In genomic region chr2:3303583-3304406, GRCh38 we compare ENCODE assay signal across 1 cellular context.
TF ChIP-seq lines count a peak whose summit lies in the region.

No MANE protein-coding gene starts in this region.

TF ChIP-seq in HepG2, 621 proteins besides CTCF, POLR2A, EP300 and RAD21 (continued from another document and continues in another):
- peak; percentile 79 for TF ChIP-seq ZNF687 (CRISPR knock-in tag; IDR thresholded peaks at IDR 0.05)
- TF ChIP-seq ZNF574 (CRISPR knock-in tag; IDR thresholded peaks at IDR 0.05) = peak; percentile 47; the same call in 1 of the 2 replicates
- TF ChIP-seq CHCHD3 (CRISPR knock-in tag; IDR thresholded peaks at IDR 0.05) = 0 out of 2 replicates have a peak, but pooled peaks have one; percentile 3
- TF ChIP-seq ZNF280B (CRISPR knock-in tag; IDR thresholded peaks at IDR 0.05; ENCODE audit: borderline replicate concordance) = peak; percentile 29; the same call in 1 of the 2 replicates
- no peak for TF ChIP-seq ZNF724P (CRISPR knock-in tag; IDR thresholded peaks at IDR 0.05; ENCODE audit: borderline replicate concordance)
- peak; percentile 65 for TF ChIP-seq PPARG (CRISPR knock-in tag; conservative IDR thresholded peaks at IDR 0.05)
- no peak for TF ChIP-seq TCF7L2 (IDR thresholded peaks at IDR 0.05; ENCODE audit: low read depth, low read length)
- TF ChIP-seq MXD4 (CRISPR knock-in tag; IDR thresholded peaks at IDR 0.05) = peak; percentile 88
- TF ChIP-seq TRIM24 (CRISPR knock-in tag; IDR thresholded peaks at IDR 0.05) = no peak
- no peak for TF ChIP-seq KLF11 (CRISPR knock-in tag; IDR thresholded peaks at IDR 0.05)
- no peak for TF ChIP-seq ZNF234 (CRISPR knock-in tag; conservative IDR thresholded peaks at IDR 0.05)
- TF ChIP-seq MXD3 (CRISPR knock-in tag; IDR thresholded peaks at IDR 0.05) = no peak
- TF ChIP-seq HMGXB4 (CRISPR knock-in tag; IDR thresholded peaks at IDR 0.05; ENCODE audit: borderline replicate concordance in 1 of 2, low read depth in 1 of 2) = peak; percentile 59 to 78; a peak in 3 of 4 replicates
- no peak for TF ChIP-seq ZNF746 (CRISPR knock-in tag; IDR thresholded peaks at IDR 0.05)
- no peak for TF ChIP-seq PLRG1 (conservative IDR thresholded peaks at IDR 0.05)
- TF ChIP-seq ZMYM4 (CRISPR knock-in tag; IDR thresholded peaks at IDR 0.05) = peak; percentile 68
- TF ChIP-seq HDAC1 (CRISPR knock-in tag; IDR thresholded peaks at IDR 0.05) = peak; percentile 69
- 0 out of 2 replicates have a peak, but pooled peaks have one; percentile 31 for TF ChIP-seq MAZ (IDR thresholded peaks at IDR 0.05; ENCODE audit: borderline replicate concordance, low read depth, low read length)
- 0 out of 2 replicates have a peak, but pooled peaks have one; percentile 40 for TF ChIP-seq MAZ (CRISPR knock-in tag; IDR thresholded peaks at IDR 0.05; ENCODE audit: low read depth)
- peak; percentile 50; the same call in 1 of the 2 replicates for TF ChIP-seq ELF3 (CRISPR knock-in tag; IDR thresholded peaks at IDR 0.05)
- TF ChIP-seq ARHGAP35 (CRISPR knock-in tag; IDR thresholded peaks at IDR 0.05; ENCODE audit: borderline replicate concordance) = 0 out of 2 replicates have a peak, but pooled peaks have one; percentile 8
- TF ChIP-seq NR2C2 (CRISPR knock-in tag; IDR thresholded peaks at IDR 0.05; ENCODE audit: borderline replicate concordance) = 0 out of 2 replicates have a peak, but pooled peaks have one; percentile 41
- TF ChIP-seq ZSCAN20 (CRISPR knock-in tag; IDR thresholded peaks at IDR 0.05; ENCODE audit: borderline replicate concordance) = no peak
- peak; percentile 43; the same call in 1 of the 2 replicates for TF ChIP-seq ZBTB25 (CRISPR knock-in tag; IDR thresholded peaks at IDR 0.05)
- TF ChIP-seq ZNF777 (CRISPR knock-in tag; IDR thresholded peaks at IDR 0.05) = no peak
- TF ChIP-seq BCL3 (CRISPR knock-in tag; IDR thresholded peaks at IDR 0.05) = no peak
- no peak for TF ChIP-seq SRSF9 (IDR thresholded peaks at IDR 0.05; ENCODE audit: borderline replicate concordance, insufficient read depth, low read depth, low read length, poor library complexity, severe bottlenecking)
- TF ChIP-seq ZBTB44 (CRISPR knock-in tag; IDR thresholded peaks at IDR 0.05) = no peak
- no peak for TF ChIP-seq NCOA1 (CRISPR knock-in tag; IDR thresholded peaks at IDR 0.05)
- no peak for TF ChIP-seq ZNF850 (CRISPR knock-in tag; conservative IDR thresholded peaks at IDR 0.05)
- peak; percentile 80 for TF ChIP-seq GATAD2A (CRISPR knock-in tag; IDR thresholded peaks at IDR 0.05)
- peak; percentile 57; the same call in 1 of the 2 replicates for TF ChIP-seq ZFX (CRISPR knock-in tag; IDR thresholded peaks at IDR 0.05; ENCODE audit: low read depth)
- peak; percentile 56; the same call in 1 of the 2 replicates for TF ChIP-seq ARID4A (CRISPR knock-in tag; IDR thresholded peaks at IDR 0.05; ENCODE audit: borderline replicate concordance)
- TF ChIP-seq THAP11 (CRISPR knock-in tag; IDR thresholded peaks at IDR 0.05) = peak; percentile 68
- TF ChIP-seq TSC22D2 (CRISPR knock-in tag; IDR thresholded peaks at IDR 0.05; ENCODE audit: borderline replicate concordance) = peak; percentile 33; the same call in 1 of the 2 replicates
- TF ChIP-seq ISL2 (CRISPR knock-in tag; IDR thresholded peaks at IDR 0.05) = no peak
- TF ChIP-seq REPIN1 (CRISPR knock-in tag; IDR thresholded peaks at IDR 0.05; ENCODE audit: borderline replicate concordance, low read depth) = peak; percentile 70; the same call in 1 of the 2 replicates
- TF ChIP-seq MEF2D (CRISPR knock-in tag; IDR thresholded peaks at IDR 0.05) = 0 out of 2 replicates have a peak, but pooled peaks have one; percentile 19
